In genomic region chr7:158783595-158783994, GRCh38 we compare ENCODE assay signal across 10 cellular contexts. TPM values are rescaled to one million over a fixed set of nuclear protein-coding genes. Genes with fewer than 3 reads are reported as not detected.
DNase-seq lines count a peak whose midpoint lies in the region; ATAC-seq and TF ChIP-seq lines count a peak whose summit lies in the region.
"Had no signal": no experiment of that assay in that cellular context is flagged by ENCODE, and none has a peak within 500 bp of the region (broad histone marks: within the 10 kb centered on the region; RNA-seq: fewer than 3 reads in every experiment).

No MANE protein-coding gene starts in this region.

- H3K27ac ChIP-seq in coronary artery (peak overlapping the region; percentile 88 to 91), tibial artery (peak overlapping the region; percentile 75 to 80)

- H3K4me1 Mint-ChIP-seq in activated T-cell treated with anti-CD3 and anti-CD28 coated beads, Interleukin-2, amount 50 U/mL, for 24 hours (ENCODE audit: low read depth), result peaks cover 6% of the 10 kb centered on the region

- H3K27me3 Mint-ChIP-seq in activated T-cell treated with anti-CD3 and anti-CD28 coated beads, Interleukin-2, amount 50 U/mL, for 24 hours, result no peaks in the 10 kb centered on the region

- ATAC-seq in GM21619 (IDR thresholded peaks at IDR 0.05; ENCODE audit: unreplicated experiment), result no peak
- ATAC-seq in GM19328 (IDR thresholded peaks at IDR 0.05; ENCODE audit: unreplicated experiment), result no peak

- peak; percentile 33 for DNase-seq in activated T-cell treated with anti-CD3 and anti-CD28 coated beads, Interleukin-2, amount 50 U/mL, for 1 hour
- DNase-seq in activated T-cell treated with anti-CD3 and anti-CD28 coated beads, Interleukin-2, amount 50 U/mL, for 24 hours, result no peak
- no peak for DNase-seq in coronary artery (ENCODE audit: low spot score)
- peak; percentile 18 for DNase-seq in myocyte (ENCODE audit: low read depth)
- DNase-seq in tibial artery, result peak in 1 of 2 donors; percentile 75
- no peak for DNase-seq in iPS-NIHi11 (ENCODE audit: low spot score)
- DNase-seq: activated CD4-positive, alpha-beta T cell treated with anti-CD3 and anti-CD28 coated beads, Interleukin-2, amount 50 U/mL, for 4 hours; GOT3 had no signal

- H3K27ac Mint-ChIP-seq in activated T-cell treated with anti-CD3 and anti-CD28 coated beads, Interleukin-2, amount 50 U/mL, for 24 hours, result no peak overlapping the region

- H3K27me3 ChIP-seq in tibial artery, result no peaks in the 10 kb centered on the region

- H3K4me3 ChIP-seq in coronary artery (peak overlapping the region; percentile 57), tibial artery (peak overlapping the region; percentile 8 to 37)

- H3K4me1 ChIP-seq in tibial artery, result peaks cover 0 to 73% (median 36%) of the 10 kb centered on the region in 4 donors

- TF ChIP-seq CTCF in coronary artery (IDR thresholded peaks at IDR 0.05) (no peak), tibial artery (IDR thresholded peaks at IDR 0.05) (no peak)

- H3K36me3 ChIP-seq in tibial artery, result peaks cover 16 to 52% (median 30%) of the 10 kb centered on the region in 3 donors

- no peaks in the 10 kb centered on the region for H3K9me3 Mint-ChIP-seq in activated T-cell treated with anti-CD3 and anti-CD28 coated beads, Interleukin-2, amount 50 U/mL, for 24 hours

- no peak overlapping the region for H3K4me3 Mint-ChIP-seq in activated T-cell treated with anti-CD3 and anti-CD28 coated beads, Interleukin-2, amount 50 U/mL, for 24 hours

- peaks cover 30% of the 10 kb centered on the region for H3K36me3 Mint-ChIP-seq in activated T-cell treated with anti-CD3 and anti-CD28 coated beads, Interleukin-2, amount 50 U/mL, for 24 hours (ENCODE audit: low read depth)

- no peaks in the 10 kb centered on the region for H3K9me3 ChIP-seq in tibial artery

- intact Hi-C loops in tibial artery (cut with DNase I; ENCODE audit: low total_unique reads), result loop anchor here (5.0 kb wide), 1 partner anchor 44 kb away; the partner anchor contains the start of gene ESYT2

RNA-seq across cellular contexts. Expression of gene ESYT2, which starts 45.7 kb away (rescaled TPM):
- 115 and 137 TPM in 2 replicates for total RNA-seq in myocyte
- polyA plus RNA-seq in myocyte (2012), result 44.0 TPM

Comparison
In these comparisons a context has a peak if more than half of its experiments do, and no peak if none do; other contexts are left out.
1. DNase-seq: peak in activated T-cell treated with anti-CD3 and anti-CD28 coated beads, Interleukin-2, amount 50 U/mL, for 1 hour (single experiment) and myocyte (single experiment); none in activated T-cell treated with anti-CD3 and anti-CD28 coated beads, Interleukin-2, amount 50 U/mL, for 24 hours (single experiment), coronary artery (single experiment) and iPS-NIHi11 (single experiment).